In genomic region chr19:34386645-34387445, GRCh38 we compare ENCODE assay signal across 20 cellular contexts. TPM values are rescaled to one million over a fixed set of nuclear protein-coding genes. Genes with fewer than 3 reads are reported as not detected.
DNase-seq lines count a peak whose midpoint lies in the region; ATAC-seq, FAIRE-seq and TF ChIP-seq lines count a peak whose summit lies in the region.
"Had no signal": no experiment of that assay in that cellular context is flagged by ENCODE, and none has a peak within 500 bp of the region (broad histone marks: within the 10 kb centered on the region; RNA-seq: fewer than 3 reads in every experiment).

No MANE protein-coding gene starts in this region.

- H2AFZ ChIP-seq in neural progenitor cell (replicated peaks): no peak overlapping the region
- H2AFZ ChIP-seq: GM23248 had no signal

- TF ChIP-seq CTCF in activated CD8-positive, alpha-beta T cell treated with anti-CD3 and anti-CD28 coated beads for 36 hours (IDR thresholded peaks at IDR 0.05): no peak
- TF ChIP-seq CTCF in neural progenitor cell (IDR thresholded peaks at IDR 0.05): no peak

- H3K27ac Mint-ChIP-seq in activated CD8-positive, alpha-beta T cell treated with anti-CD3 and anti-CD28 coated beads for 36 hours: no peak overlapping the region
- no peak overlapping the region for H3K27ac Mint-ChIP-seq in activated CD8-positive, alpha-beta T cell treated with anti-CD3 and anti-CD28 coated beads, Interleukin-2, amount 10 ng/mL, durations not matched to agents 7 days and 5 days
- H3K27ac Mint-ChIP-seq in stimulated activated effector memory CD8-positive, alpha-beta T cell treated with anti-CD3 and anti-CD28 coated beads, Interleukin-12 subunit alpha, Interleukin-12 subunit beta, amount 100 ng/mL, for 72 hours: peak overlapping the region; percentile 93
- H3K27ac Mint-ChIP-seq in neural progenitor cell: no peak overlapping the region

- H3K27me3 Mint-ChIP-seq in activated CD8-positive, alpha-beta T cell treated with anti-CD3 and anti-CD28 coated beads for 36 hours: no peaks in the 10 kb centered on the region
- H3K27me3 Mint-ChIP-seq in activated CD8-positive, alpha-beta T cell treated with anti-CD3 and anti-CD28 coated beads, Interleukin-2, amount 10 ng/mL, durations not matched to agents 7 days and 5 days (ENCODE audit: low read depth): no peaks in the 10 kb centered on the region
- H3K27me3 Mint-ChIP-seq in neural progenitor cell (ENCODE audit: insufficient read depth, low read depth): peaks cover 2% of the 10 kb centered on the region

- H3K4me2 ChIP-seq in neural progenitor cell: no peak overlapping the region
- H3K4me2 ChIP-seq: BLaER1 treated with 17β-estradiol and CSF1 and Interleukin-3, amounts not matched to agents 10 nM and 100 nM had no signal

- no peaks in the 10 kb centered on the region for H3K36me3 ChIP-seq in neural progenitor cell

- POLR2A ChIA-PET in activated CD8-positive, alpha-beta T cell treated with anti-CD3 and anti-CD28 coated beads for 36 hours (lab: Charles Lee): interaction anchor here (1.3 to 14.7 kb wide), 6 partner anchors 10 to 49 kb away, joined by 4 to 151 read pairs (median 13); partner anchors contain the start of genes GPI and PDCD2L
- POLR2A ChIA-PET in activated CD8-positive, alpha-beta T cell treated with anti-CD3 and anti-CD28 coated beads, Interleukin-2, amount 10 ng/mL, durations not matched to agents 7 days and 5 days (lab: Charles Lee): interaction anchor here (1.1 to 2.3 kb wide), 2 partner anchors 9 to 21 kb away, joined by 3 to 7 read pairs; no protein-coding TSS in a partner anchor

- H3K4me1 Mint-ChIP-seq in activated CD8-positive, alpha-beta T cell treated with anti-CD3 and anti-CD28 coated beads for 36 hours (ENCODE audit: low read depth): no peaks in the 10 kb centered on the region
- no peaks in the 10 kb centered on the region for H3K4me1 Mint-ChIP-seq in activated CD8-positive, alpha-beta T cell treated with anti-CD3 and anti-CD28 coated beads, Interleukin-2, amount 10 ng/mL, durations not matched to agents 7 days and 5 days (ENCODE audit: low read depth)
- peaks cover 52% of the 10 kb centered on the region for H3K4me1 Mint-ChIP-seq in stimulated activated effector memory CD8-positive, alpha-beta T cell treated with anti-CD3 and anti-CD28 coated beads, Interleukin-12 subunit alpha, Interleukin-12 subunit beta, amount 100 ng/mL, for 72 hours
- H3K4me1 Mint-ChIP-seq in neural progenitor cell: no peaks in the 10 kb centered on the region

- H3K4me3 Mint-ChIP-seq in activated CD8-positive, alpha-beta T cell treated with anti-CD3 and anti-CD28 coated beads for 36 hours: no peak overlapping the region
- no peak overlapping the region for H3K4me3 Mint-ChIP-seq in activated CD8-positive, alpha-beta T cell treated with anti-CD3 and anti-CD28 coated beads, Interleukin-2, amount 10 ng/mL, durations not matched to agents 7 days and 5 days
- H3K4me3 Mint-ChIP-seq in stimulated activated effector memory CD8-positive, alpha-beta T cell treated with anti-CD3 and anti-CD28 coated beads, Interleukin-12 subunit alpha, Interleukin-12 subunit beta, amount 100 ng/mL, for 72 hours: no peak overlapping the region
- H3K4me3 Mint-ChIP-seq in neural progenitor cell: no peak overlapping the region

- no peaks in the 10 kb centered on the region for H4K20me1 ChIP-seq in neural progenitor cell (ENCODE audit: low read depth)

- CTCF ChIA-PET in activated CD8-positive, alpha-beta T cell treated with anti-CD3 and anti-CD28 coated beads for 36 hours (lab: Charles Lee): no interaction called here
- CTCF ChIA-PET in activated CD8-positive, alpha-beta T cell treated with anti-CD3 and anti-CD28 coated beads, Interleukin-2, amount 10 ng/mL, durations not matched to agents 7 days and 5 days (lab: Charles Lee): no interaction called here

- ATAC-seq in activated CD8-positive, alpha-beta T cell treated with anti-CD3 and anti-CD28 coated beads for 36 hours: peak; percentile 19
- no peak for ATAC-seq in activated CD8-positive, alpha-beta T cell treated with anti-CD3 and anti-CD28 coated beads, Interleukin-2, amount 10 ng/mL, durations not matched to agents 7 days and 5 days
- peak; percentile 65 for ATAC-seq in stimulated activated effector memory CD8-positive, alpha-beta T cell treated with anti-CD3 and anti-CD28 coated beads, Interleukin-12 subunit alpha, Interleukin-12 subunit beta, amount 100 ng/mL, for 72 hours
- no peak for ATAC-seq in Right ventricle myocardium inferior

- H3K4me3 ChIP-seq in neural progenitor cell: no peak overlapping the region
- H3K4me3 ChIP-seq: BLaER1 treated with 17β-estradiol and CSF1 and Interleukin-3, amounts not matched to agents 10 nM and 100 nM; GM23248; MG63; Peyer's patch had no signal

- no peaks in the 10 kb centered on the region for H3F3A ChIP-seq in neural progenitor cell (ENCODE audit: low read depth)

- no peak overlapping the region for H3K27ac ChIP-seq in neural progenitor cell
- H3K27ac ChIP-seq: BLaER1 treated with 17β-estradiol and CSF1 and Interleukin-3, amounts not matched to agents 10 nM and 100 nM; GM23248; Peyer's patch had no signal

- no peaks in the 10 kb centered on the region for H3K79me2 ChIP-seq in neural progenitor cell (ENCODE audit: low read depth)

- H3K9me3 Mint-ChIP-seq in activated CD8-positive, alpha-beta T cell treated with anti-CD3 and anti-CD28 coated beads for 36 hours: no peaks in the 10 kb centered on the region
- no peaks in the 10 kb centered on the region for H3K9me3 Mint-ChIP-seq in activated CD8-positive, alpha-beta T cell treated with anti-CD3 and anti-CD28 coated beads, Interleukin-2, amount 10 ng/mL, durations not matched to agents 7 days and 5 days (ENCODE audit: insufficient read depth)
- no peaks in the 10 kb centered on the region for H3K9me3 Mint-ChIP-seq in stimulated activated effector memory CD8-positive, alpha-beta T cell treated with anti-CD3 and anti-CD28 coated beads, Interleukin-12 subunit alpha, Interleukin-12 subunit beta, amount 100 ng/mL, for 72 hours
- no peaks in the 10 kb centered on the region for H3K9me3 Mint-ChIP-seq in neural progenitor cell

- intact Hi-C loops in activated CD8-positive, alpha-beta T cell treated with anti-CD3 and anti-CD28 coated beads for 36 hours (cut with micrococcal nuclease): no loop called here
- intact Hi-C loops in Right ventricle myocardium inferior (cut with DNase I): no loop called here

- no peak for FAIRE-seq in GM12892 (lab: Jason Lieb, UNC)

- no peaks in the 10 kb centered on the region for H3K27me3 ChIP-seq in neural progenitor cell
- H3K27me3 ChIP-seq: BLaER1 treated with 17β-estradiol and CSF1 and Interleukin-3, amounts not matched to agents 10 nM and 100 nM; MG63; Peyer's patch had no signal

- H3K9me3 ChIP-seq in neural progenitor cell (ENCODE audit: low read depth): no peaks in the 10 kb centered on the region
- H3K9me3 ChIP-seq: BLaER1 treated with 17β-estradiol and CSF1 and Interleukin-3, amounts not matched to agents 10 nM and 100 nM; MG63; Peyer's patch had no signal

- no peak overlapping the region for H3K9ac ChIP-seq in neural progenitor cell
- H3K9ac ChIP-seq: BLaER1 treated with 17β-estradiol and CSF1 and Interleukin-3, amounts not matched to agents 10 nM and 100 nM; GM23248 had no signal

- peaks cover 52% of the 10 kb centered on the region for H3K36me3 Mint-ChIP-seq in activated CD8-positive, alpha-beta T cell treated with anti-CD3 and anti-CD28 coated beads for 36 hours (ENCODE audit: low read depth)
- peaks cover 55% of the 10 kb centered on the region for H3K36me3 Mint-ChIP-seq in activated CD8-positive, alpha-beta T cell treated with anti-CD3 and anti-CD28 coated beads, Interleukin-2, amount 10 ng/mL, durations not matched to agents 7 days and 5 days (ENCODE audit: low read depth)
- no peaks in the 10 kb centered on the region for H3K36me3 Mint-ChIP-seq in stimulated activated effector memory CD8-positive, alpha-beta T cell treated with anti-CD3 and anti-CD28 coated beads, Interleukin-12 subunit alpha, Interleukin-12 subunit beta, amount 100 ng/mL, for 72 hours
- peaks cover 46% of the 10 kb centered on the region for H3K36me3 Mint-ChIP-seq in neural progenitor cell

- DNase-seq in activated CD8-positive, alpha-beta T cell treated with anti-CD3 and anti-CD28 coated beads for 36 hours: no peak
- DNase-seq in activated CD8-positive, alpha-beta T cell treated with anti-CD3 and anti-CD28 coated beads, Interleukin-2, amount 10 ng/mL, durations not matched to agents 7 days and 5 days: no peak
- no peak for DNase-seq in GM12892 (ENCODE audit: insufficient read length)
- peak; percentile 95 for DNase-seq in islet precursor cell
- DNase-seq in stimulated activated effector memory CD8-positive, alpha-beta T cell treated with anti-CD3 and anti-CD28 coated beads, Interleukin-12 subunit alpha, Interleukin-12 subunit beta, amount 100 ng/mL, for 72 hours (ENCODE audit: low spot score in 2 of 2): no peak
- no peak for DNase-seq in NCI-H774 (lab: John Stamatoyannopoulos, UW)
- DNase-seq in neural progenitor cell (ENCODE audit: low spot score): no peak
- DNase-seq in Right ventricle myocardium inferior (ENCODE audit: missing footprints): no peak
- DNase-seq: COR-L47, EL, GM23248, HCEC 1CT, Karpas-422, MG63, NCI-H1092 treated with DMSO at 0.1 percent for 48 hours, NCI-H2081 treated with DMSO at 0.1 percent for 48 hours, NCI-H510A, Peyer's patch, SHP77 had no signal

- H3K4me1 ChIP-seq in neural progenitor cell: no peaks in the 10 kb centered on the region
- H3K4me1 ChIP-seq: BLaER1 treated with 17β-estradiol and CSF1 and Interleukin-3, amounts not matched to agents 10 nM and 100 nM; Peyer's patch had no signal

- TF ChIP-seq POLR2A in GM12892 (IDR thresholded peaks at IDR 0.05; ENCODE audit: low read depth, low read length): peak; percentile 19

RNA-seq across cellular contexts. Expression of gene PDCD2L, which starts 17.4 kb away (rescaled TPM):
- 10 to 100 TPM; 39.9 to 42.1 TPM for total RNA-seq in activated CD8-positive, alpha-beta T cell treated with anti-CD3 and anti-CD28 coated beads for 36 hours
- total RNA-seq in activated CD8-positive, alpha-beta T cell treated with anti-CD3 and anti-CD28 coated beads, Interleukin-2, amount 10 ng/mL, durations not matched to agents 7 days and 5 days: 10 to 100 TPM; 12.9 to 13.3 TPM
- polyA plus RNA-seq in GM12892 (2012; ENCODE audit: missing spikeins): 48.8 TPM
- total RNA-seq in neural progenitor cell (ENCODE audit: low replicate concordance) (15.2 and 26.9 TPM in 2 replicates), Right ventricle myocardium inferior (10.6 TPM)

RNA-seq across cellular contexts. Expression of gene GPI, which starts 21.8 kb away (rescaled TPM):
- 100 to 1,000 TPM; 847 to 870 TPM for total RNA-seq in activated CD8-positive, alpha-beta T cell treated with anti-CD3 and anti-CD28 coated beads for 36 hours
- total RNA-seq in activated CD8-positive, alpha-beta T cell treated with anti-CD3 and anti-CD28 coated beads, Interleukin-2, amount 10 ng/mL, durations not matched to agents 7 days and 5 days: 100 to 1,000 TPM; 661 to 697 TPM
- polyA plus RNA-seq in GM12892 (2012; ENCODE audit: missing spikeins): 399 TPM
- total RNA-seq in neural progenitor cell (ENCODE audit: low replicate concordance) (109 and 224 TPM in 2 replicates), Right ventricle myocardium inferior (533 TPM)

RNA-seq across cellular contexts. Expression of gene UBA2, which starts 41.3 kb away (rescaled TPM):
- 100 to 1,000 TPM; 134 to 149 TPM for total RNA-seq in activated CD8-positive, alpha-beta T cell treated with anti-CD3 and anti-CD28 coated beads for 36 hours
- 100 to 1,000 TPM; 129 to 135 TPM for total RNA-seq in activated CD8-positive, alpha-beta T cell treated with anti-CD3 and anti-CD28 coated beads, Interleukin-2, amount 10 ng/mL, durations not matched to agents 7 days and 5 days
- polyA plus RNA-seq in GM12892 (2012; ENCODE audit: missing spikeins): 118 TPM
- total RNA-seq in neural progenitor cell (ENCODE audit: low replicate concordance) (305 and 373 TPM in 2 replicates), Right ventricle myocardium inferior (42.4 TPM)

Comparison
In these comparisons a context has a peak if more than half of its experiments do, and no peak if none do; other contexts are left out.
1. ATAC-seq: peak in activated CD8-positive, alpha-beta T cell treated with anti-CD3 and anti-CD28 coated beads for 36 hours (single experiment) and stimulated activated effector memory CD8-positive, alpha-beta T cell treated with anti-CD3 and anti-CD28 coated beads, Interleukin-12 subunit alpha, Interleukin-12 subunit beta, amount 100 ng/mL, for 72 hours (single experiment); none in activated CD8-positive, alpha-beta T cell treated with anti-CD3 and anti-CD28 coated beads, Interleukin-2, amount 10 ng/mL, durations not matched to agents 7 days and 5 days (single experiment) and Right ventricle myocardium inferior (single experiment).